ENCODE assay signal across 1 cellular context in the genomic region with DNA sequence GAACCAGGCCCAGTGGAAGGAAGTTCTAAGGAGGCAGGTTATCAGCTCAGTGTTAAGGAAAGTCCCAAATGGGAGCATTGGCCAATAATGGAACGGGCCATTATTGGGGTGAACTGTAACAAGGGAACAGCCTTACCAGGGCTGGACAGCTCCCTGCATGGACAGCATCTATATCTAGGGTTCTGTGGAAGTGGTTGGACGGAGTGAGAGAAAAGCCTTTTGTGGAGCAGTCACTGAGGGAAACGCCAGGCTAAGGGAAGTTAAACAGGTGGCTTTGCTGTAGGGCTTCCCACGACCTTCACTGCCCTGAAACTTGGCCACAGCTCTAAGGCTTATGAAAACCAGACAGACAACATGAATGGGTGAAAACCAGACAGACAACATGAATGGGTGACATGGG.
TF ChIP-seq lines count a peak whose summit lies in the region.

No MANE protein-coding gene starts in this region.

TF ChIP-seq in K562, 482 proteins besides CTCF, POLR2A, EP300 and RAD21:
- TF ChIP-seq, protein P1, sequence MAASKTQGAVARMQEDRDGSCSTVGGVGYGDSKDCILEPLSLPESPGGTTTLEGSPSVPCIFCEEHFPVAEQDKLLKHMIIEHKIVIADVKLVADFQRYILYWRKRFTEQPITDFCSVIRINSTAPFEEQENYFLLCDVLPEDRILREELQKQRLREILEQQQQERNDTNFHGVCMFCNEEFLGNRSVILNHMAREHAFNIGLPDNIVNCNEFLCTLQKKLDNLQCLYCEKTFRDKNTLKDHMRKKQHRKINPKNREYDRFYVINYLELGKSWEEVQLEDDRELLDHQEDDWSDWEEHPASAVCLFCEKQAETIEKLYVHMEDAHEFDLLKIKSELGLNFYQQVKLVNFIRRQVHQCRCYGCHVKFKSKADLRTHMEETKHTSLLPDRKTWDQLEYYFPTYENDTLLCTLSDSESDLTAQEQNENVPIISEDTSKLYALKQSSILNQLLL (CRISPR knock-in tag; IDR thresholded peaks at IDR 0.05; ENCODE audit: borderline replicate concordance), result no peak
- TF ChIP-seq, protein P2, sequence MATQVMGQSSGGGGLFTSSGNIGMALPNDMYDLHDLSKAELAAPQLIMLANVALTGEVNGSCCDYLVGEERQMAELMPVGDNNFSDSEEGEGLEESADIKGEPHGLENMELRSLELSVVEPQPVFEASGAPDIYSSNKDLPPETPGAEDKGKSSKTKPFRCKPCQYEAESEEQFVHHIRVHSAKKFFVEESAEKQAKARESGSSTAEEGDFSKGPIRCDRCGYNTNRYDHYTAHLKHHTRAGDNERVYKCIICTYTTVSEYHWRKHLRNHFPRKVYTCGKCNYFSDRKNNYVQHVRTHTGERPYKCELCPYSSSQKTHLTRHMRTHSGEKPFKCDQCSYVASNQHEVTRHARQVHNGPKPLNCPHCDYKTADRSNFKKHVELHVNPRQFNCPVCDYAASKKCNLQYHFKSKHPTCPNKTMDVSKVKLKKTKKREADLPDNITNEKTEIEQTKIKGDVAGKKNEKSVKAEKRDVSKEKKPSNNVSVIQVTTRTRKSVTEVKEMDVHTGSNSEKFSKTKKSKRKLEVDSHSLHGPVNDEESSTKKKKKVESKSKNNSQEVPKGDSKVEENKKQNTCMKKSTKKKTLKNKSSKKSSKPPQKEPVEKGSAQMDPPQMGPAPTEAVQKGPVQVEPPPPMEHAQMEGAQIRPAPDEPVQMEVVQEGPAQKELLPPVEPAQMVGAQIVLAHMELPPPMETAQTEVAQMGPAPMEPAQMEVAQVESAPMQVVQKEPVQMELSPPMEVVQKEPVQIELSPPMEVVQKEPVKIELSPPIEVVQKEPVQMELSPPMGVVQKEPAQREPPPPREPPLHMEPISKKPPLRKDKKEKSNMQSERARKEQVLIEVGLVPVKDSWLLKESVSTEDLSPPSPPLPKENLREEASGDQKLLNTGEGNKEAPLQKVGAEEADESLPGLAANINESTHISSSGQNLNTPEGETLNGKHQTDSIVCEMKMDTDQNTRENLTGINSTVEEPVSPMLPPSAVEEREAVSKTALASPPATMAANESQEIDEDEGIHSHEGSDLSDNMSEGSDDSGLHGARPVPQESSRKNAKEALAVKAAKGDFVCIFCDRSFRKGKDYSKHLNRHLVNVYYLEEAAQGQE (CRISPR knock-in tag; IDR thresholded peaks at IDR 0.05; ENCODE audit: low read depth), result 0 out of 2 replicates have a peak, but pooled peaks have one; percentile 34
- TF ChIP-seq MIER1 (IDR thresholded peaks at IDR 0.05; ENCODE audit: low read depth) (peak; percentile 75), EHMT2 (IDR thresholded peaks at IDR 0.05) (peak; percentile 81)
